Comparison of ENCODE assay signal across 8 cellular contexts in the genomic region with DNA sequence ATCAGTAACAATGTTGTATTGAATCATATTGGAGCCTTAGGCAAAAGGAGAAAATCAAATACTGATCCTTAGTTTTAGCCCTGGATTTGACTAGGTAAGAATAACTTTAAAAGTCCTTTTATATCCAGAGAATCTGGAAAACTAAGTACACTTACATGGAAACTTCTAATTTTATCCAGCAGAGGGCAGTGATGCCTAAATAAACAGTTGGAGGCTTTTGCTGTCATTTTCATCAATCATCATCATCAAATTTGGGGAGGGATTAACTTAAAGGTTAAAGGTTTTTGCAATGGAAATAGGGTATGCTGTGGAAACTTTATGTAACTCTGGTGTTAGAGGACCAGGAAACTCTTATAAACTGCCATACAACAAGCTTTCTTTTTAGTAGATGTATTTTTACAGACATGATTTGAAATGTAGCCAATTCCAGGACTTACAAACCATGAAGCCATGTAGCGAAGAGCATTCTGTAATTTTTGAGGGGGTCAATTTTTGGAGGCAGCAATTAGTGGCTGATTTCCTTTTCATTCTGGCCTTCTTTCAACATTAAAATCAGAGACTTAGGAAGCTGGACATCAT.
DNase-seq lines count a peak whose midpoint lies in the region; ATAC-seq and TF ChIP-seq lines count a peak whose summit lies in the region.

No MANE protein-coding gene starts in this region.

- TF ChIP-seq CTCF in GM13976 (IDR thresholded peaks at IDR 0.05; ENCODE audit: borderline replicate concordance, control extremely low read depth, extremely low read depth, insufficient read depth, missing control alignments) (no peak), upper lobe of left lung (IDR thresholded peaks at IDR 0.05) (peak; percentile 30 to 69 (median 57))

- DNase-seq in AG08396 (ENCODE audit: low spot score) (peak; percentile 18), GM13976 (ENCODE audit: low spot score) (peak; percentile 40), NCI-H1417 treated with DMSO at 0.1 percent for 48 hours (lab: John Stamatoyannopoulos, UW) (peak; percentile 25), iPS-NIHi7 (ENCODE audit: extremely low spot score) (peak; percentile 24), upper lobe of left lung (no peak), hepatic stellate cell (ENCODE audit: low spot score) (no peak)
- DNase-seq in activated CD4-positive, alpha-beta T cell treated with anti-CD3 and anti-CD28 coated beads, Interleukin-2, amount 50 U/mL, for 48 hours = no peak

- no peaks in the 10 kb centered on the region for H3K9me3 Mint-ChIP-seq in activated T-helper 17 cell treated with anti-CD3 and anti-CD28 coated beads, Interleukin-2, amount 50 U/mL, for 72 hours

- H3K9me3 ChIP-seq in upper lobe of left lung = no peaks in the 10 kb centered on the region

- 82% methylated on average over 1 of the region's 1 CpG for WGBS in upper lobe of left lung, 2 donors

- no peak for TF ChIP-seq EP300 in upper lobe of left lung (IDR thresholded peaks at IDR 0.05)

- no peak for TF ChIP-seq POLR2A in upper lobe of left lung (IDR thresholded peaks at IDR 0.05)

- H3K4me3 Mint-ChIP-seq in activated T-helper 17 cell treated with anti-CD3 and anti-CD28 coated beads, Interleukin-2, amount 50 U/mL, for 72 hours = no peak overlapping the region

- peak; percentile 29 for ATAC-seq in activated T-helper 17 cell treated with anti-CD3 and anti-CD28 coated beads, Interleukin-2, amount 50 U/mL, for 72 hours (replicated peaks)
- ATAC-seq in upper lobe of left lung (ENCODE audit: low FRiP score in 2 of 2) = peak in 1 of 2 donors; percentile 61

- H3K27ac Mint-ChIP-seq in activated T-helper 17 cell treated with anti-CD3 and anti-CD28 coated beads, Interleukin-2, amount 50 U/mL, for 72 hours = no peak overlapping the region

- no peaks in the 10 kb centered on the region for H3K36me3 ChIP-seq in upper lobe of left lung

- H3K27me3 Mint-ChIP-seq in activated T-helper 17 cell treated with anti-CD3 and anti-CD28 coated beads, Interleukin-2, amount 50 U/mL, for 72 hours = no peaks in the 10 kb centered on the region

- no peaks in the 10 kb centered on the region for H3K27me3 ChIP-seq in upper lobe of left lung

- no peak overlapping the region for H3K4me3 ChIP-seq in upper lobe of left lung

- no peaks in the 10 kb centered on the region for H3K36me3 Mint-ChIP-seq in activated T-helper 17 cell treated with anti-CD3 and anti-CD28 coated beads, Interleukin-2, amount 50 U/mL, for 72 hours (ENCODE audit: low read depth)

- H3K27ac ChIP-seq in upper lobe of left lung = no peak overlapping the region

- peaks cover 0 to 4% (median 0%) of the 10 kb centered on the region in 4 donors for H3K4me1 ChIP-seq in upper lobe of left lung

- in situ Hi-C loops in GM13976 (cut with MboI; ENCODE audit: low sequenced_read_pairs, unreplicated experiment) = no loop called here

- peaks cover 3% of the 10 kb centered on the region for H3K4me1 Mint-ChIP-seq in activated T-helper 17 cell treated with anti-CD3 and anti-CD28 coated beads, Interleukin-2, amount 50 U/mL, for 72 hours

Comparison
In these comparisons a context has a peak if more than half of its experiments do, and no peak if none do; other contexts are left out.
1. DNase-seq: peak in AG08396 (single experiment), GM13976 (single experiment), NCI-H1417 treated with DMSO at 0.1 percent for 48 hours (single experiment) and iPS-NIHi7 (single experiment); none in upper lobe of left lung (0 of 2), hepatic stellate cell (single experiment) and activated CD4-positive, alpha-beta T cell treated with anti-CD3 and anti-CD28 coated beads, Interleukin-2, amount 50 U/mL, for 48 hours (0 of 2).